In the genomic region with DNA sequence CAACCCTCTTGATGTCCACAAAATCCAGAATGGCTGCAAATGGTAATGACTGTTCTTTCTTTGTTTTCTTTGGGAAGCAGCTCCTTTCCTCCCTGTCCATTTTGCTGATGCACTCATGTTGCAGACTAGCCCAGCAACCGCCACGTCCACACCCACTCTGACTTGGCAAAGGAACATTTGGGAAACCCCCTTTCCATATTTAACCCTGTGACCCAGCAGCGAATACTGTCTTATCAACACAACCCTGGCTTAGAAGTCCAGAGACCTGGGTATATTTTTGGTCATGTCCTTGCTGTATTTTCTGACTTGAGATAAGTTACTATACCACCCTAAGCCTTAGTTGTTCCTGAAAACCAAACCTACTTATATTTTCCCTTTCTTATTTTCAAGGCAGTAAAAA, we compare ENCODE assay signal across 22 cellular contexts. TPM values are rescaled to one million over a fixed set of nuclear protein-coding genes. Genes with fewer than 3 reads are reported as not detected.
A peak's percentile ranks its signal among the peaks of the same experiment; 100 is the strongest.
DNase-seq lines count a peak whose midpoint lies in the region; ATAC-seq, FAIRE-seq and TF ChIP-seq lines count a peak whose summit lies in the region.
"Had no signal": no experiment of that assay in that cellular context is flagged by ENCODE, and none has a peak within 500 bp of the region (broad histone marks: within the 10 kb centered on the region; RNA-seq: fewer than 3 reads in every experiment).

No MANE protein-coding gene starts in this region.

- no peaks in the 10 kb centered on the region for H3K36me3 ChIP-seq in brain microvascular endothelial cell (replicated peaks)
- no peaks in the 10 kb centered on the region for H3K36me3 ChIP-seq in cardiac muscle cell
- no peaks in the 10 kb centered on the region for H3K36me3 ChIP-seq in mucosa of descending colon (ENCODE audit: low read depth)
- H3K36me3 ChIP-seq in mesendoderm (ENCODE audit: control insufficient read depth, insufficient read depth, low read length), result no peaks in the 10 kb centered on the region
- H3K36me3 ChIP-seq: colonic mucosa, HAP-1, upper lobe of left lung had no signal

- no peak overlapping the region for H3K4ac ChIP-seq in mesendoderm (ENCODE audit: low read depth, low read length)

- peaks cover 11% of the 10 kb centered on the region for H3K27me3 ChIP-seq in brain microvascular endothelial cell (replicated peaks)
- no peaks in the 10 kb centered on the region for H3K27me3 ChIP-seq in cardiac muscle cell
- no peaks in the 10 kb centered on the region for H3K27me3 ChIP-seq in mesendoderm (ENCODE audit: insufficient read depth, low read length, poor library complexity)
- H3K27me3 ChIP-seq: colonic mucosa, upper lobe of left lung had no signal

- TF ChIP-seq CTCF in brain microvascular endothelial cell (IDR thresholded peaks at IDR 0.05; ENCODE audit: low read depth, low read length, missing control alignments), result no peak
- TF ChIP-seq CTCF in cardiac muscle cell (IDR thresholded peaks at IDR 0.05; ENCODE audit: low read depth, low read length), result no peak
- TF ChIP-seq CTCF in mucosa of descending colon (IDR thresholded peaks at IDR 0.05), result no peak

- no peak overlapping the region for H2AK5ac ChIP-seq in mesendoderm (ENCODE audit: low read length)

- in situ Hi-C loops in brain microvascular endothelial cell (cut with HindIII; ENCODE audit: low pct_ligation_motif_present, low sequenced_read_pairs), result no loop called here

- H3K23ac ChIP-seq in mesendoderm (ENCODE audit: low read length), result no peak overlapping the region

- no peak overlapping the region for H2BK5ac ChIP-seq in mesendoderm (ENCODE audit: low read length)

- H3K27ac ChIP-seq in brain microvascular endothelial cell (no peak overlapping the region), cardiac muscle cell (peak overlapping the region; percentile 55), mesendoderm (ENCODE audit: low read depth, low read length) (no peak overlapping the region)
- H3K27ac ChIP-seq: colonic mucosa had no signal

- no peak for FAIRE-seq in GM12892 (lab: Jason Lieb, UNC)
- FAIRE-seq: GM19239 had no signal

- H3K4me1 ChIP-seq in cardiac muscle cell (ENCODE audit: low read depth), result peaks cover 10% of the 10 kb centered on the region
- no peaks in the 10 kb centered on the region for H3K4me1 ChIP-seq in mucosa of descending colon (ENCODE audit: low read depth)
- no peaks in the 10 kb centered on the region for H3K4me1 ChIP-seq in mesendoderm (ENCODE audit: control insufficient read depth, low read depth, low read length)
- H3K4me1 ChIP-seq: colonic mucosa, HAP-1 had no signal

- peak; percentile 23 for ATAC-seq in mucosa of descending colon
- ATAC-seq in GM21528 (IDR thresholded peaks at IDR 0.05; ENCODE audit: low FRiP score, unreplicated experiment), result no peak
- ATAC-seq: stimulated activated naive CD8-positive, alpha-beta T cell treated with anti-CD3 and anti-CD28 coated beads, Interleukin-15, amount 100 ng/mL, for 72 hours had no signal

- H4K8ac ChIP-seq in mesendoderm (ENCODE audit: low read depth, low read length), result no peak overlapping the region

- intact Hi-C loops in mucosa of descending colon (cut with DNase I, micrococcal nuclease), result no loop called here

- no peak for TF ChIP-seq POLR2A in GM12892 (IDR thresholded peaks at IDR 0.05; ENCODE audit: low read depth, low read length)

- H3K4me2 ChIP-seq in mesendoderm (ENCODE audit: low read length), result no peak overlapping the region

- H3K56ac ChIP-seq in mesendoderm (ENCODE audit: low read length), result no peak overlapping the region

- H3K18ac ChIP-seq in mesendoderm (ENCODE audit: low read length), result no peak overlapping the region

- no peaks in the 10 kb centered on the region for H3K79me1 ChIP-seq in mesendoderm (ENCODE audit: low read length)

- no peak overlapping the region for H4K5ac ChIP-seq in mesendoderm (ENCODE audit: low read length)

- H2BK15ac ChIP-seq in mesendoderm (replicated peaks; ENCODE audit: low read depth), result no peak overlapping the region

- no peak overlapping the region for H3K9ac ChIP-seq in mesendoderm (ENCODE audit: low read length)

- no peak overlapping the region for H3K4me3 ChIP-seq in brain microvascular endothelial cell (ENCODE audit: low read depth, low read length)
- H3K4me3 ChIP-seq in cardiac muscle cell, result no peak overlapping the region
- no peak overlapping the region for H3K4me3 ChIP-seq in mucosa of descending colon
- H3K4me3 ChIP-seq in mesendoderm (ENCODE audit: low read length), result no peak overlapping the region
- H3K4me3 ChIP-seq: colonic mucosa, HAP-1, upper lobe of left lung had no signal

- WGBS in mesendoderm (ENCODE audit: extremely low coverage, insufficient coverage, low lambda C conversion rate), result no CpG with 5 or more reads among the region's 3 CpGs

- H3K79me2 ChIP-seq in mesendoderm (ENCODE audit: control insufficient read depth, insufficient read depth, low read length), result no peaks in the 10 kb centered on the region

- DNase-seq in CD1c-positive myeloid dendritic cell (ENCODE audit: extremely low spot score), result peak; percentile 9
- peak; percentile 13 for DNase-seq in brain microvascular endothelial cell
- peak in 1 of 2 donors; percentile 22 for DNase-seq in cardiac muscle cell (ENCODE audit: low read depth in 1 of 2, low spot score in 1 of 2)
- DNase-seq in mucosa of descending colon, result no peak
- DNase-seq in mesendoderm, result no peak
- no peak for DNase-seq in NCI-H1105 treated with DMSO at 0.1 percent for 48 hours (lab: John Stamatoyannopoulos, UW)
- no peak for DNase-seq in GM12892 (ENCODE audit: insufficient read length)
- DNase-seq: activated naive CD4-positive, alpha-beta T cell; colonic mucosa; COR-L47; EL; mesenchymal stem cell; NCI-H2029; stimulated activated naive CD8-positive, alpha-beta T cell treated with anti-CD3 and anti-CD28 coated beads, Interleukin-15, amount 100 ng/mL, for 72 hours had no signal

- no peak overlapping the region for H2BK120ac ChIP-seq in mesendoderm (ENCODE audit: low read depth, low read length)

- H3K9me3 ChIP-seq in cardiac muscle cell (ENCODE audit: low read depth) (no peaks in the 10 kb centered on the region), mucosa of descending colon (no peaks in the 10 kb centered on the region)
- H3K9me3 ChIP-seq: colonic mucosa, HAP-1, upper lobe of left lung had no signal

RNA-seq across cellular contexts. Expression of a gene that starts 18.1 kb away (rescaled TPM):
- total RNA-seq in cardiac muscle cell (2.1 and 2.7 TPM in 2 replicates), mucosa of descending colon (1 to 10 TPM; 3.6 to 7.7 (median 6.0) TPM)
- 1.7 and 2.0 TPM in 2 replicates for polyA plus RNA-seq in cardiac muscle cell
- polyA plus RNA-seq in mesendoderm (2013, experiment 1 of 2), result 0.17 TPM
- 0.14 TPM for polyA plus RNA-seq in mesendoderm (2013, experiment 2 of 2)
- polyA plus RNA-seq in GM12892 (2012; ENCODE audit: missing spikeins), result 0.21 TPM
- polyA plus RNA-seq: IgD-negative memory B cell had no signal

RNA-seq across cellular contexts. Expression of a gene that starts 18.3 kb away (rescaled TPM):
- total RNA-seq in cardiac muscle cell, result 0.51 and 0.53 TPM in 2 replicates
- 0.54 and 1.0 TPM in 2 replicates for polyA plus RNA-seq in cardiac muscle cell
- total RNA-seq in mucosa of descending colon, result 1 to 10 TPM in 1 of 3 donors, under 1 TPM in 2; 0.65 to 2.0 (median 0.72) TPM
- polyA plus RNA-seq in mesendoderm (2013, experiment 1 of 2), result 0.07 TPM
- 0.10 TPM for polyA plus RNA-seq in mesendoderm (2013, experiment 2 of 2)
- 0.19 TPM for polyA plus RNA-seq in GM12892 (2012; ENCODE audit: missing spikeins)
- total RNA-seq: epithelial cell of proximal tubule, NCI-H460, neural crest cell had no signal
- polyA plus RNA-seq: IgD-negative memory B cell had no signal

RNA-seq across cellular contexts. Expression of a gene that starts 38.1 kb away (rescaled TPM):
- total RNA-seq in cardiac muscle cell (41.6 and 46.5 TPM in 2 replicates), mucosa of descending colon (10 to 100 TPM; 52.8 to 81.7 (median 81.0) TPM)
- polyA plus RNA-seq in cardiac muscle cell, result 60.8 and 77.2 TPM in 2 replicates
- 53.4 TPM for polyA plus RNA-seq in mesendoderm (2013, experiment 1 of 2)
- 52.6 TPM for polyA plus RNA-seq in mesendoderm (2013, experiment 2 of 2)
- polyA plus RNA-seq in GM12892 (2012; ENCODE audit: missing spikeins), result 48.5 TPM

RNA-seq across cellular contexts. Expression of a gene that starts 47.2 kb away (rescaled TPM):
- total RNA-seq in cardiac muscle cell (0.12 and 0.46 TPM in 2 replicates), mucosa of descending colon (under 1 TPM; 0.17 to 0.92 (median 0.24) TPM)
- polyA plus RNA-seq in cardiac muscle cell, result not detected in 2 replicates
- polyA plus RNA-seq in mesendoderm (2013, experiment 1 of 2), result 0.51 TPM
- polyA plus RNA-seq in mesendoderm (2013, experiment 2 of 2), result 0.55 TPM
- polyA plus RNA-seq in GM12892 (2012; ENCODE audit: missing spikeins), result 0.76 TPM
- total RNA-seq: epithelial cell of proximal tubule, NCI-H460 had no signal

Comparison
In these comparisons a context has a peak if more than half of its experiments do, and no peak if none do; other contexts are left out.
1. DNase-seq: peak in CD1c-positive myeloid dendritic cell (single experiment) and brain microvascular endothelial cell (single experiment); none in mucosa of descending colon (0 of 3), mesendoderm (single experiment), NCI-H1105 treated with DMSO at 0.1 percent for 48 hours (single experiment) and GM12892 (single experiment).